16 cellular contexts compared by ENCODE assay signal in the genomic region with DNA sequence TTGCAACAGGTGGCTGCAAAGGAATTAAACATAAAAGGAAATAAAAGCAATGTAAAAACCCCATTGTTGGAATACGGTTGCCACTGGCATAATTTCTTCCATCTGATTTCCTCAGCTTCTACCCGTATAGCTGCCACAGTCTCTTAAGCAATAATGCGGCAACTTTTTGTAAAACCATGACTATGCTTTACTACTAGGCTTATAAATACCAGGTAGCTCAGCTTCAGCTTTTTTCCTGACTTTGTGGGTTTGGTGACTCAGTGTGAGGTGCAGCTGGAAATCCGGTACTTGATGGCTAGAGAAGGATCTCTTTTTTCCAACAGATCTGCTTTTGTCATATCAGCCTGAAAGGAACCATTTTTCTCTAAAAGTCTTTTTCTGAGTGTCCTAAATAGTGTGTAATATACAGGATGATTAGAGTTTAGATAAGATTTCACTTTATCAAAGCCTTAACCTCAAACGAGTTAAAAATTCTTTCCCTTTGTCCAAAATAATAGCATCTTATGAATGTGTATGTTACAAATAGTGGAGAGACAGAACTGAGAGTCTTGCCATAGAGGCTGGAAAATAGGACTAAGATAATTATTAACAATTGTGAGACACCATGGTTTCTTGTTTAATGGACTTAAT.
DNase-seq lines count a peak whose midpoint lies in the region; ATAC-seq and TF ChIP-seq lines count a peak whose summit lies in the region.
"Had no signal": no experiment of that assay in that cellular context is flagged by ENCODE, and none has a peak within 500 bp of the region (broad histone marks: within the 10 kb centered on the region; RNA-seq: fewer than 3 reads in every experiment).

No MANE protein-coding gene starts in this region.

- H3K27ac Mint-ChIP-seq in neural progenitor cell, result peak overlapping the region; percentile 77
- H3K27ac Mint-ChIP-seq: CD14-positive monocyte; stimulated activated effector memory CD8-positive, alpha-beta T cell treated with anti-CD3 and anti-CD28 coated beads, Interleukin-12 subunit alpha, Interleukin-12 subunit beta, amount 100 ng/mL, for 72 hours had no signal

- H3K4me1 ChIP-seq in PC-9 (replicated peaks; ENCODE audit: insufficient read depth) (peaks cover 9% of the 10 kb centered on the region; the same call in 1 of the 2 replicates), neural progenitor cell (peaks cover 6% of the 10 kb centered on the region)

- H3K9me3 Mint-ChIP-seq in neural progenitor cell, result no peaks in the 10 kb centered on the region
- H3K9me3 Mint-ChIP-seq: brain had no signal

- ATAC-seq in HG02763 (IDR thresholded peaks at IDR 0.05; ENCODE audit: unreplicated experiment), result no peak
- ATAC-seq: Panc1; stimulated activated effector memory CD8-positive, alpha-beta T cell treated with anti-CD3 and anti-CD28 coated beads, Interleukin-12 subunit alpha, Interleukin-12 subunit beta, amount 100 ng/mL, for 72 hours had no signal

- no TSS peak for BruUV-seq in PC-9 (replicated peaks; lab: Mats Ljungman, UMichigan)

- no peaks in the 10 kb centered on the region for H3K36me3 Mint-ChIP-seq in neural progenitor cell
- H3K36me3 Mint-ChIP-seq: brain; CD14-positive monocyte; stimulated activated effector memory CD8-positive, alpha-beta T cell treated with anti-CD3 and anti-CD28 coated beads, Interleukin-12 subunit alpha, Interleukin-12 subunit beta, amount 100 ng/mL, for 72 hours had no signal

- peak; percentile 82 to 90 for DNase-seq in HL-60 (ENCODE audit: low read depth in 1 of 2, low spot score in 1 of 2)
- DNase-seq in PC-9, result peak; percentile 36 to 84
- DNase-seq in choroid plexus epithelial cell (ENCODE audit: low read depth), result peak; percentile 79
- DNase-seq in neural progenitor cell (ENCODE audit: low spot score), result no peak
- DNase-seq in NCI-H187 (lab: John Stamatoyannopoulos, UW), result no peak
- no peak for DNase-seq in NCI-H2029 (lab: John Stamatoyannopoulos, UW)
- DNase-seq in DMS 273 treated with DMSO at 0.1 percent for 48 hours (lab: John Stamatoyannopoulos, UW), result no peak
- DNase-seq: activated T-cell treated with anti-CD3 and anti-CD28 coated beads for 4 hours, GM23248, NCI-H2171 had no signal

- H3K4me3 Mint-ChIP-seq in neural progenitor cell, result no peak overlapping the region
- H3K4me3 Mint-ChIP-seq: brain; CD14-positive monocyte; stimulated activated effector memory CD8-positive, alpha-beta T cell treated with anti-CD3 and anti-CD28 coated beads, Interleukin-12 subunit alpha, Interleukin-12 subunit beta, amount 100 ng/mL, for 72 hours had no signal

- H3K27me3 ChIP-seq in HL-60 (ENCODE audit: insufficient read depth, poor library complexity, severe bottlenecking), result no peaks in the 10 kb centered on the region
- no peaks in the 10 kb centered on the region for H3K27me3 ChIP-seq in PC-9 (ENCODE audit: insufficient read depth, low read depth)
- no peaks in the 10 kb centered on the region for H3K27me3 ChIP-seq in neural progenitor cell

- no peak overlapping the region for H3K4me3 ChIP-seq in HL-60 (replicated peaks; ENCODE audit: insufficient read depth, low read length)
- H3K4me3 ChIP-seq in PC-9, result no peak overlapping the region
- H3K4me3 ChIP-seq in choroid plexus epithelial cell (ENCODE audit: low read depth, low read length), result no peak overlapping the region
- no peak overlapping the region for H3K4me3 ChIP-seq in neural progenitor cell
- H3K4me3 ChIP-seq: GM23248 had no signal

- no peaks in the 10 kb centered on the region for H3F3A ChIP-seq in PC-9 (ENCODE audit: insufficient read depth, low read depth)
- H3F3A ChIP-seq in neural progenitor cell (ENCODE audit: low read depth), result no peaks in the 10 kb centered on the region

- H3K36me3 ChIP-seq in PC-9 (ENCODE audit: low read depth) (no peaks in the 10 kb centered on the region), neural progenitor cell (no peaks in the 10 kb centered on the region)

- no peaks in the 10 kb centered on the region for H3K79me2 ChIP-seq in PC-9 (ENCODE audit: low read depth)
- H3K79me2 ChIP-seq in neural progenitor cell (ENCODE audit: low read depth), result no peaks in the 10 kb centered on the region

- no peaks in the 10 kb centered on the region for H3K27me3 Mint-ChIP-seq in neural progenitor cell (ENCODE audit: insufficient read depth, low read depth)

- intact Hi-C loops in PC-9 (cut with micrococcal nuclease; ENCODE audit: unreplicated experiment), result loop anchor here (5.0 kb wide), 1 partner anchor 44 kb away; no protein-coding TSS in a partner anchor

- TF ChIP-seq CTCF in HL-60 (IDR thresholded peaks at IDR 0.05; ENCODE audit: insufficient read depth, low read length), result no peak
- no peak for TF ChIP-seq CTCF in PC-9 (conservative IDR thresholded peaks at IDR 0.05)
- no peak for TF ChIP-seq CTCF in choroid plexus epithelial cell (conservative IDR thresholded peaks at IDR 0.05; ENCODE audit: low read depth, low read length)
- no peak for TF ChIP-seq CTCF in neural progenitor cell (IDR thresholded peaks at IDR 0.05)

- H4K20me1 ChIP-seq in PC-9 (ENCODE audit: insufficient read depth) (no peaks in the 10 kb centered on the region), neural progenitor cell (ENCODE audit: low read depth) (peaks cover 10% of the 10 kb centered on the region)

- CTCF ChIA-PET in PC-9 (lab: Charles Lee), result no interaction called here

- H2AFZ ChIP-seq in PC-9 (no peak overlapping the region), neural progenitor cell (replicated peaks) (no peak overlapping the region)
- H2AFZ ChIP-seq: GM23248 had no signal

- H3K9me3 ChIP-seq in PC-9 (ENCODE audit: insufficient read depth, low read depth) (no peaks in the 10 kb centered on the region), neural progenitor cell (ENCODE audit: low read depth) (no peaks in the 10 kb centered on the region)

- H3K9me2 ChIP-seq in PC-9 (ENCODE audit: insufficient read depth), result no peaks in the 10 kb centered on the region

- H3K4me2 ChIP-seq in PC-9 (0 out of 2 replicates have a peak overlapping the region, but pooled peaks have one; percentile 15), neural progenitor cell (no peak overlapping the region)

- peak overlapping the region; percentile 64 for H3K27ac ChIP-seq in HL-60 (replicated peaks)
- peak overlapping the region; percentile 53; the same call in 1 of the 2 replicates for H3K27ac ChIP-seq in PC-9
- no peak overlapping the region for H3K27ac ChIP-seq in neural progenitor cell
- H3K27ac ChIP-seq: GM23248, VCaP had no signal

- H3K4me1 Mint-ChIP-seq in neural progenitor cell, result peaks cover 21% of the 10 kb centered on the region
- H3K4me1 Mint-ChIP-seq: stimulated activated effector memory CD8-positive, alpha-beta T cell treated with anti-CD3 and anti-CD28 coated beads, Interleukin-12 subunit alpha, Interleukin-12 subunit beta, amount 100 ng/mL, for 72 hours had no signal

- POLR2A ChIA-PET in PC-9 (lab: Charles Lee; ENCODE audit: unreplicated experiment), result interaction anchor here (0.6 kb wide), 1 partner anchor 583 kb away, joined by 3 read pairs; no protein-coding TSS in a partner anchor

- H3K9ac ChIP-seq in neural progenitor cell, result no peak overlapping the region
- H3K9ac ChIP-seq: GM23248 had no signal

Comparison
In these comparisons a context has a peak if more than half of its experiments do, and no peak if none do; other contexts are left out.
1. DNase-seq: peak in HL-60 (2 of 2), PC-9 (2 of 2) and choroid plexus epithelial cell (single experiment); none in neural progenitor cell (single experiment), NCI-H187 (0 of 2), NCI-H2029 (single experiment) and DMS 273 treated with DMSO at 0.1 percent for 48 hours (single experiment).